20 cellular contexts compared by ENCODE assay signal in the genomic region with DNA sequence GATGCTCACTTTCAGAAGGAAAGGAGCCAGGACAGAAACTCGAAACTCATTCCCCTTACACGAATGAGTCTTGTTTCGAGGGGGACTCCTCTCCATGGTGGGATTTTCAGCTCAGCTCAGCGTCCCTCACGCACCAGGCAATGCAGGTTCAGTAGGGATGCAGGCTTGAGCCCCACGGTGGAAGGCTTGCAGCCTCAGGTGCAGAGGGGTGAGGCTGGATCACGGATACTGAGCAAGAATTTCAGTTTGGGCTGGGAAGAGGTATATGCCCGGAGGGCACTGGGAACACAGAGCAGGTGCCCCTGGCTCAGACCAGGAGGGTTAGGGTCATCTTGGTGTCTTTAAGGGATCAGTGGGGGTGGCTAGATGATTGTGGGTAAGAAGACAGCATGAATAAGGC.
A peak's percentile ranks its signal among the peaks of the same experiment; 100 is the strongest.
DNase-seq lines count a peak whose midpoint lies in the region; ATAC-seq and TF ChIP-seq lines count a peak whose summit lies in the region.
"Had no signal": no experiment of that assay in that cellular context is flagged by ENCODE, and none has a peak within 500 bp of the region (broad histone marks: within the 10 kb centered on the region; RNA-seq: fewer than 3 reads in every experiment).

No MANE protein-coding gene starts in this region.

- intact Hi-C loops in upper lobe of right lung (cut with DNase I): no loop called here

- no peaks in the 10 kb centered on the region for H3K36me3 Mint-ChIP-seq in activated T-cell treated with anti-CD3 and anti-CD28 coated beads, Interleukin-2, amount 50 U/mL, for 24 hours (ENCODE audit: low read depth)
- H3K36me3 Mint-ChIP-seq in activated T-cell treated with anti-CD3 and anti-CD28 coated beads, Interleukin-2, amount 50 U/mL, for 4 hours (ENCODE audit: insufficient read depth): no peaks in the 10 kb centered on the region
- H3K36me3 Mint-ChIP-seq: CD8-positive, alpha-beta memory T cell had no signal

- no peak overlapping the region for H3K4me3 Mint-ChIP-seq in activated T-cell treated with anti-CD3 and anti-CD28 coated beads, Interleukin-2, amount 50 U/mL, for 24 hours
- H3K4me3 Mint-ChIP-seq in activated T-cell treated with anti-CD3 and anti-CD28 coated beads, Interleukin-2, amount 50 U/mL, for 4 hours: no peak overlapping the region

- H3K27ac ChIP-seq in RWPE2 (ENCODE audit: poor library complexity, severe bottlenecking): no peak overlapping the region
- no peak overlapping the region for H3K27ac ChIP-seq in upper lobe of right lung
- H3K27ac ChIP-seq: SJSA1 had no signal

- no peak for TF ChIP-seq CTCF in RWPE2 (IDR thresholded peaks at IDR 0.05; ENCODE audit: poor library complexity, severe bottlenecking)
- TF ChIP-seq CTCF in upper lobe of right lung (IDR thresholded peaks at IDR 0.05): no peak

- H3K4me1 ChIP-seq in RWPE2 (ENCODE audit: insufficient read depth, poor library complexity, severe bottlenecking) (peaks cover 18% of the 10 kb centered on the region), upper lobe of right lung (peaks cover 7% of the 10 kb centered on the region)
- H3K4me1 ChIP-seq: SJSA1 had no signal

- H3K27ac Mint-ChIP-seq in activated T-cell treated with anti-CD3 and anti-CD28 coated beads, Interleukin-2, amount 50 U/mL, for 24 hours: no peak overlapping the region
- H3K27ac Mint-ChIP-seq: CD8-positive, alpha-beta memory T cell; IgD-negative memory B cell had no signal

- H3K27me3 ChIP-seq in RWPE2 (ENCODE audit: insufficient read depth, poor library complexity, severe bottlenecking) (no peaks in the 10 kb centered on the region), upper lobe of right lung (no peaks in the 10 kb centered on the region)

- peaks cover 35% of the 10 kb centered on the region for H3K4me1 Mint-ChIP-seq in activated T-cell treated with anti-CD3 and anti-CD28 coated beads, Interleukin-2, amount 50 U/mL, for 24 hours (ENCODE audit: low read depth)
- H3K4me1 Mint-ChIP-seq in activated T-cell treated with anti-CD3 and anti-CD28 coated beads, Interleukin-2, amount 50 U/mL, for 4 hours (ENCODE audit: low read depth): peaks cover 36% of the 10 kb centered on the region

- H3K9me3 Mint-ChIP-seq in activated T-cell treated with anti-CD3 and anti-CD28 coated beads, Interleukin-2, amount 50 U/mL, for 24 hours: peaks cover 4% of the 10 kb centered on the region
- no peaks in the 10 kb centered on the region for H3K9me3 Mint-ChIP-seq in activated T-cell treated with anti-CD3 and anti-CD28 coated beads, Interleukin-2, amount 50 U/mL, for 4 hours
- H3K9me3 Mint-ChIP-seq: CD8-positive, alpha-beta memory T cell had no signal

- H3K27me3 Mint-ChIP-seq in activated T-cell treated with anti-CD3 and anti-CD28 coated beads, Interleukin-2, amount 50 U/mL, for 24 hours: no peaks in the 10 kb centered on the region
- H3K27me3 Mint-ChIP-seq in activated T-cell treated with anti-CD3 and anti-CD28 coated beads, Interleukin-2, amount 50 U/mL, for 4 hours (ENCODE audit: low read depth): peaks cover 3% of the 10 kb centered on the region

- H3K36me3 ChIP-seq in RWPE2 (ENCODE audit: low read depth) (no peaks in the 10 kb centered on the region), upper lobe of right lung (no peaks in the 10 kb centered on the region)
- H3K36me3 ChIP-seq: SJSA1 had no signal

- H3K4me3 ChIP-seq in RWPE2 (ENCODE audit: severe bottlenecking) (no peak overlapping the region), upper lobe of right lung (no peak overlapping the region)
- H3K4me3 ChIP-seq: SJSA1 had no signal

- no peak for ATAC-seq in activated T-cell treated with anti-CD3 and anti-CD28 coated beads, Interleukin-2, amount 50 U/mL, for 4 hours
- ATAC-seq in RWPE2 (ENCODE audit: low read depth) (no peak), upper lobe of right lung (no peak), HG02759 (IDR thresholded peaks at IDR 0.05; ENCODE audit: unreplicated experiment) (no peak)
- ATAC-seq: Right ventricle myocardium inferior had no signal

- peak; percentile 6 for DNase-seq in activated T-cell treated with anti-CD3 and anti-CD28 coated beads, Interleukin-2, amount 50 U/mL, for 24 hours
- DNase-seq in activated T-cell treated with anti-CD3 and anti-CD28 coated beads, Interleukin-2, amount 50 U/mL, for 4 hours: no peak
- DNase-seq in RWPE2 (ENCODE audit: low spot score) (peak; percentile 14), islet precursor cell (peak; percentile 42), upper lobe of right lung (peak; percentile 51), T1000 (lab: John Stamatoyannopoulos, UW) (no peak), GOT3 (lab: John Stamatoyannopoulos, UW) (no peak)
- DNase-seq: 8988T; AML-193; C1 segment of cervical spinal cord; Calu3; CD8-positive, alpha-beta memory T cell; NCI-H187; NCI-H446 treated with DMSO at 0.1 percent for 48 hours; NCI-H526 treated with DMSO at 0.1 percent for 48 hours; OCI-M1 had no signal

- no peaks in the 10 kb centered on the region for H3K9me3 ChIP-seq in RWPE2 (ENCODE audit: severe bottlenecking)
- H3K9me3 ChIP-seq in upper lobe of right lung: no peaks in the 10 kb centered on the region
- H3K9me3 ChIP-seq: SJSA1 had no signal

Comparison
In these comparisons a context has a peak if more than half of its experiments do, and no peak if none do; other contexts are left out.
1. DNase-seq: peak in activated T-cell treated with anti-CD3 and anti-CD28 coated beads, Interleukin-2, amount 50 U/mL, for 24 hours (single experiment), RWPE2 (single experiment), islet precursor cell (single experiment) and upper lobe of right lung (single experiment); none in activated T-cell treated with anti-CD3 and anti-CD28 coated beads, Interleukin-2, amount 50 U/mL, for 4 hours (single experiment), T1000 (single experiment) and GOT3 (single experiment).